20 cellular contexts compared by ENCODE assay signal in genomic region chr20:20173269-20173668, GRCh38.
DNase-seq lines count a peak whose midpoint lies in the region; ATAC-seq lines count a peak whose summit lies in the region.
"Had no signal": no experiment of that assay in that cellular context is flagged by ENCODE, and none has a peak within 500 bp of the region (broad histone marks: within the 10 kb centered on the region; RNA-seq: fewer than 3 reads in every experiment).

No MANE protein-coding gene starts in this region.

- ATAC-seq in GM19035 (IDR thresholded peaks at IDR 0.05; ENCODE audit: unreplicated experiment): no peak

- peak; percentile 57 for DNase-seq in DMS 273 (lab: John Stamatoyannopoulos, UW; ENCODE audit: unreplicated experiment)
- no peak for DNase-seq in DMS 273 treated with DMSO at 0.1 percent for 48 hours (lab: John Stamatoyannopoulos, UW)
- peak; percentile 75 for DNase-seq in G401 (ENCODE audit: low spot score)
- peak in 3 of 61 donors; percentile 8 to 37 (median 10) for DNase-seq in caudate nucleus (lab: John Stamatoyannopoulos, UW)
- peak; percentile 7 for DNase-seq in putamen (ENCODE audit: low spot score)
- DNase-seq in NCI-H345 treated with DMSO at 0.1 percent for 48 hours (lab: John Stamatoyannopoulos, UW; ENCODE audit: unreplicated experiment): no peak
- DNase-seq: Calu3; CD4-positive, CD25-positive, alpha-beta regulatory T cell; CD8-positive, alpha-beta memory T cell; COR-L47; DMS79; EL; GF-D8; GM23248; H7; HCEC 1CT had no signal

- H3K27ac ChIP-seq in caudate nucleus (ENCODE audit: low read depth, low read length): peak overlapping the region; percentile 58
- H3K27ac ChIP-seq: 22Rv1, BLaER1, C4-2B, GM23248 had no signal

- in situ Hi-C loops in G401 (cut with HindIII; ENCODE audit: low sequenced_read_pairs): no loop called here

Comparison
In these comparisons a context has a peak if more than half of its experiments do, and no peak if none do; other contexts are left out.
1. DNase-seq: peak in DMS 273 (single experiment), G401 (single experiment) and putamen (single experiment); none in DMS 273 treated with DMSO at 0.1 percent for 48 hours (single experiment) and NCI-H345 treated with DMSO at 0.1 percent for 48 hours (single experiment).